Comparison of ENCODE assay signal across 11 cellular contexts in genomic region chr4:156962551-156962974, GRCh38. TPM values are rescaled to one million over a fixed set of nuclear protein-coding genes. Genes with fewer than 3 reads are reported as not detected.
DNase-seq lines count a peak whose midpoint lies in the region; ATAC-seq and TF ChIP-seq lines count a peak whose summit lies in the region.
"Had no signal": no experiment of that assay in that cellular context is flagged by ENCODE, and none has a peak within 500 bp of the region (broad histone marks: within the 10 kb centered on the region; RNA-seq: fewer than 3 reads in every experiment).

No MANE protein-coding gene starts in this region.

- DNase-seq in BJ (ENCODE audit: low read depth), result peak; percentile 92
- peak; percentile 79 for DNase-seq in RPMI7951 (ENCODE audit: low read depth)
- DNase-seq in fibroblast of the aortic adventitia (ENCODE audit: low read depth), result peak; percentile 85
- DNase-seq in osteoblast (ENCODE audit: insufficient read length, low spot score, missing footprints), result peak; percentile 49
- DNase-seq in BE2C, result no peak
- no peak for DNase-seq in middle frontal gyrus (ENCODE audit: extremely low spot score, low spot score)
- no peak for DNase-seq in stimulated activated naive CD4-positive, alpha-beta T cell treated with Interleukin-2 at 50 U/mL for 16 hours (lab: John Stamatoyannopoulos, UW)
- DNase-seq: dorsolateral prefrontal cortex, NCI-H1092 had no signal

- peaks cover 58% of the 10 kb centered on the region for H3K4me1 ChIP-seq in osteoblast (ENCODE audit: insufficient read depth, low read length)
- H3K4me1 ChIP-seq in BE2C, result no peaks in the 10 kb centered on the region

- H2AFZ ChIP-seq in osteoblast (ENCODE audit: low read length), result no peak overlapping the region

- peaks cover 98% of the 10 kb centered on the region for H3K79me2 ChIP-seq in osteoblast (ENCODE audit: insufficient read depth, low read length)

- H3K36me3 ChIP-seq in BJ (ENCODE audit: control insufficient read depth, insufficient read depth, low read length) (no peaks in the 10 kb centered on the region), osteoblast (ENCODE audit: insufficient read depth, low read length) (peaks cover 12% of the 10 kb centered on the region), BE2C (no peaks in the 10 kb centered on the region)

- H3K27me3 ChIP-seq in BJ (ENCODE audit: control insufficient read depth, insufficient read depth, low read length) (no peaks in the 10 kb centered on the region), osteoblast (ENCODE audit: insufficient read depth, low read length) (no peaks in the 10 kb centered on the region), BE2C (no peaks in the 10 kb centered on the region)
- H3K27me3 ChIP-seq: dorsolateral prefrontal cortex had no signal

- ATAC-seq in GM21390 (IDR thresholded peaks at IDR 0.05; ENCODE audit: unreplicated experiment), result no peak

- CTCF ChIA-PET in BJ (lab: Yijun Ruan, JAX), result interaction anchor here (1.0 to 1.9 kb wide), 4 partner anchors 162 to 487 kb away, joined by 3 to 8 read pairs (median 4); no protein-coding TSS in a partner anchor

- H3K9me3 ChIP-seq in osteoblast (ENCODE audit: low read depth, low read length) (no peaks in the 10 kb centered on the region), BE2C (no peaks in the 10 kb centered on the region)

- H3K4me3 ChIP-seq in BJ (ENCODE audit: low read depth, low read length) (no peak overlapping the region), fibroblast of the aortic adventitia (ENCODE audit: low read depth, low read length) (no peak overlapping the region), osteoblast (ENCODE audit: insufficient read depth, low read length) (no peak overlapping the region), BE2C (ENCODE audit: low read depth, low read length) (no peak overlapping the region)
- H3K4me3 ChIP-seq: dorsolateral prefrontal cortex had no signal

- TF ChIP-seq CTCF in BJ (IDR thresholded peaks at IDR 0.05; ENCODE audit: insufficient read depth, low read depth, low read length) (no peak), fibroblast of the aortic adventitia (IDR thresholded peaks at IDR 0.05; ENCODE audit: insufficient read depth, low read length) (no peak), osteoblast (IDR thresholded peaks at IDR 0.05; ENCODE audit: extremely low read depth, low read depth, low read length) (no peak), BE2C (IDR thresholded peaks at IDR 0.05; ENCODE audit: low read depth, low read length) (no peak)

- H3K27ac ChIP-seq in osteoblast (ENCODE audit: low read depth, low read length), result peak overlapping the region; percentile 19
- H3K27ac ChIP-seq: dorsolateral prefrontal cortex had no signal

- H4K20me1 ChIP-seq in osteoblast (ENCODE audit: insufficient read depth, low read length), result peaks cover 21% of the 10 kb centered on the region

- H3K4me2 ChIP-seq in osteoblast (ENCODE audit: insufficient read depth, low read length), result peak overlapping the region; percentile 6

- POLR2A ChIA-PET in BJ (lab: Charles Lee), result interaction anchor here (1.0 kb wide), 1 partner anchor 191 kb away, joined by 3 read pairs; no protein-coding TSS in a partner anchor

RNA-seq across cellular contexts. Expression of gene PDGFC, which starts 9.0 kb away (rescaled TPM):
- 22.4 and 35.5 TPM in 2 replicates for polyA plus RNA-seq in BJ (2011; rRNA removed)
- 34.0 and 40.9 TPM in 2 replicates for polyA minus RNA-seq in BJ (2011; rRNA and poly(A)+ RNA removed)
- 54.7 and 58.9 TPM in 2 replicates for total RNA-seq in RPMI7951 (2014; rRNA removed; shearing (Covaris generic))
- total RNA-seq in fibroblast of the aortic adventitia (ENCODE audit: low replicate concordance), result 30.5 and 42.8 TPM in 2 replicates
- 145 and 147 TPM in 2 replicates for total RNA-seq in osteoblast
- polyA plus RNA-seq in BE2C (2012; ENCODE audit: insufficient read depth, insufficient read length, low read depth), result not detected
- total RNA-seq: activated T-helper 1 cell treated with anti-CD3 and anti-CD28 coated beads, Interleukin-12 subunit alpha, Interleukin-12 subunit beta, Interleukin-2, Interleukin-4 antibody, amounts not matched to agents 30 ng/mL and 10 ng/mL and 1 ng/mL, durations not matched to agents 14 hours and 24 hours and 36 hours had no signal

Comparison
In these comparisons a context has a peak if more than half of its experiments do, and no peak if none do; other contexts are left out.
1. DNase-seq: peak in BJ (single experiment), RPMI7951 (single experiment), fibroblast of the aortic adventitia (single experiment) and osteoblast (single experiment); none in BE2C (single experiment), middle frontal gyrus (single experiment) and stimulated activated naive CD4-positive, alpha-beta T cell treated with Interleukin-2 at 50 U/mL for 16 hours (single experiment).